Comparison of ENCODE assay signal across 22 cellular contexts in the genomic region with DNA sequence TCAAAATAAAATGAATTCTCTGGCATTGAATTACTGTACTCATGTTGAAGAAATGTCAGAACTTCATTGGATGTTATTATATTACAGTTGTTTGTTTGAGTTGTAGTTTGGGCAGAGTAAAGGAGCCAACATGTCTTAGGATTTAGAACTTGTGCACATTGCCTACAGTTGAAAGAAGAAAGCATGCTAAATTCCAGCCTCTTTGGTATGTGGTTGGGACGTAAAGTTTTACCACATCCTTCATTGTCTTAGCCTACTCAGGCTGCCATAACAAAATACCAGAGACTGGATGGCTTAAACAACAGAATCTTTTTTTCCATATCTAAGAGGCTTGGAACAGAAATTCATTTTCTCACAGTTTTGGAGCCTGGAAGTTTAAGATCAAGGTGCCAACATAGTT. TPM values are rescaled to one million over a fixed set of nuclear protein-coding genes. Genes with fewer than 3 reads are reported as not detected.
DNase-seq lines count a peak whose midpoint lies in the region; ATAC-seq, FAIRE-seq and TF ChIP-seq lines count a peak whose summit lies in the region.
"Had no signal": no experiment of that assay in that cellular context is flagged by ENCODE, and none has a peak within 500 bp of the region (broad histone marks: within the 10 kb centered on the region; RNA-seq: fewer than 3 reads in every experiment).

No MANE protein-coding gene starts in this region.

- peaks cover 5% of the 10 kb centered on the region for H3K4me1 ChIP-seq in astrocyte (ENCODE audit: insufficient read depth, low read length)

- H3K4me1 Mint-ChIP-seq in T-helper 1 cell treated with Interleukin-12 subunit alpha and Interleukin-12 subunit beta and Interleukin-4 antibody, amounts not matched to agents 30 μg/mL and 1 μg/mL, for 36 hours (ENCODE audit: low read depth), result peaks cover 35% of the 10 kb centered on the region
- H3K4me1 Mint-ChIP-seq in astrocyte (ENCODE audit: low read depth, unreplicated experiment) (peaks cover 18% of the 10 kb centered on the region), neural crest cell (peaks cover 19% of the 10 kb centered on the region)
- H3K4me1 Mint-ChIP-seq in natural killer cell treated with Interleukin-12 subunit alpha and Interleukin-12 subunit beta and Interleukin-15 and Interleukin-18, amount 100 ng/mL, for 72 hours (ENCODE audit: low read depth in 2 of 2), result peaks cover 32 to 45% of the 10 kb centered on the region in 2 donors

- H3K9me3 Mint-ChIP-seq in T-helper 1 cell treated with Interleukin-12 subunit alpha and Interleukin-12 subunit beta and Interleukin-4 antibody, amounts not matched to agents 30 μg/mL and 1 μg/mL, for 36 hours, result no peaks in the 10 kb centered on the region
- H3K9me3 Mint-ChIP-seq in astrocyte (ENCODE audit: unreplicated experiment) (no peaks in the 10 kb centered on the region), neural crest cell (no peaks in the 10 kb centered on the region)
- no peaks in the 10 kb centered on the region for H3K9me3 Mint-ChIP-seq in natural killer cell treated with Interleukin-12 subunit alpha and Interleukin-12 subunit beta and Interleukin-15 and Interleukin-18, amount 100 ng/mL, for 72 hours
- H3K9me3 Mint-ChIP-seq: nephron had no signal

- TF ChIP-seq CTCF in astrocyte (IDR thresholded peaks at IDR 0.05; ENCODE audit: insufficient read depth, low read depth, low read length) (no peak), neural crest cell (conservative IDR thresholded peaks at IDR 0.05) (no peak)

- no peak for FAIRE-seq in astrocyte (lab: Jason Lieb, UNC)

- H3K4me2 ChIP-seq in astrocyte (ENCODE audit: low read length), result no peak overlapping the region
- H3K4me2 ChIP-seq: smooth muscle cell had no signal

- H3K9ac ChIP-seq in astrocyte (ENCODE audit: low read length), result no peak overlapping the region
- H3K9ac ChIP-seq: BLaER1 treated with 17β-estradiol and CSF1 and Interleukin-3, amounts not matched to agents 10 nM and 100 nM had no signal

- no peaks in the 10 kb centered on the region for H3K9me3 ChIP-seq in astrocyte (ENCODE audit: insufficient read depth, low read depth, low read length)
- H3K9me3 ChIP-seq: adrenal gland, esophagus muscularis mucosa, MG63 had no signal

- peak overlapping the region; percentile 70 for H3K27ac Mint-ChIP-seq in T-helper 1 cell treated with Interleukin-12 subunit alpha and Interleukin-12 subunit beta and Interleukin-4 antibody, amounts not matched to agents 30 μg/mL and 1 μg/mL, for 36 hours
- H3K27ac Mint-ChIP-seq in astrocyte (ENCODE audit: unreplicated experiment) (no peak overlapping the region), neural crest cell (ENCODE audit: unreplicated experiment) (no peak overlapping the region)
- H3K27ac Mint-ChIP-seq in natural killer cell treated with Interleukin-12 subunit alpha and Interleukin-12 subunit beta and Interleukin-15 and Interleukin-18, amount 100 ng/mL, for 72 hours, result no peak overlapping the region
- H3K27ac Mint-ChIP-seq: activated T-cell treated with anti-CD3 and anti-CD28 coated beads, Interleukin-2, amount 50 U/mL, for 24 hours; nephron had no signal

- no peak overlapping the region for H3K27ac ChIP-seq in astrocyte (ENCODE audit: low read depth, low read length)
- H3K27ac ChIP-seq: 22Rv1; adrenal gland; BLaER1 treated with 17β-estradiol and CSF1 and Interleukin-3, amounts not matched to agents 10 nM and 100 nM; esophagus muscularis mucosa had no signal

- peaks cover 38% of the 10 kb centered on the region for H3K79me2 ChIP-seq in astrocyte (ENCODE audit: insufficient read depth, low read length)

- no peaks in the 10 kb centered on the region for H3K36me3 ChIP-seq in astrocyte (ENCODE audit: insufficient read depth, low read length)

- H3K4me3 ChIP-seq in Jurkat, Clone E6-1 (ENCODE audit: low read length), result no peak overlapping the region
- H3K4me3 ChIP-seq in astrocyte (ENCODE audit: insufficient read depth, low read depth, low read length), result no peak overlapping the region
- H3K4me3 ChIP-seq: adrenal gland; BLaER1 treated with 17β-estradiol and CSF1 and Interleukin-3, amounts not matched to agents 10 nM and 100 nM; esophagus muscularis mucosa; lung; MG63; smooth muscle cell had no signal

- ATAC-seq in natural killer cell treated with Interleukin-12 subunit alpha and Interleukin-12 subunit beta and Interleukin-15 and Interleukin-18, amount 100 ng/mL, for 72 hours, result no peak

- no peaks in the 10 kb centered on the region for H3K27me3 Mint-ChIP-seq in T-helper 1 cell treated with Interleukin-12 subunit alpha and Interleukin-12 subunit beta and Interleukin-4 antibody, amounts not matched to agents 30 μg/mL and 1 μg/mL, for 36 hours (ENCODE audit: low read depth)
- H3K27me3 Mint-ChIP-seq in astrocyte (ENCODE audit: low read depth, unreplicated experiment), result no peaks in the 10 kb centered on the region
- peaks cover 5% of the 10 kb centered on the region for H3K27me3 Mint-ChIP-seq in neural crest cell (ENCODE audit: low read depth)
- H3K27me3 Mint-ChIP-seq in natural killer cell treated with Interleukin-12 subunit alpha and Interleukin-12 subunit beta and Interleukin-15 and Interleukin-18, amount 100 ng/mL, for 72 hours, result no peaks in the 10 kb centered on the region
- H3K27me3 Mint-ChIP-seq: activated T-cell treated with anti-CD3 and anti-CD28 coated beads, Interleukin-2, amount 50 U/mL, for 24 hours had no signal

- DNase-seq in T-helper 1 cell (no peak), astrocyte (ENCODE audit: low read depth) (no peak), neural crest cell (ENCODE audit: low read depth, low spot score) (no peak), cerebellar nuclear complex (lab: John Stamatoyannopoulos, UW) (no peak), NCI-H2081 (lab: John Stamatoyannopoulos, UW) (no peak)
- peak; percentile 81 for DNase-seq in Jurkat, Clone E6-1 (ENCODE audit: low read depth, low spot score)
- DNase-seq in natural killer cell treated with Interleukin-12 subunit alpha and Interleukin-12 subunit beta and Interleukin-15 and Interleukin-18, amount 100 ng/mL, for 72 hours (ENCODE audit: low spot score), result no peak
- DNase-seq: activated T-cell treated with anti-CD3 and anti-CD28 coated beads, Interleukin-2, amount 50 U/mL, for 24 hours; adrenal gland; caudate nucleus; head of caudate nucleus; MG63; NCI-H187; NCI-H226; stimulated activated CD4-positive, alpha-beta T cell treated with anti-CD3 and anti-CD28 coated beads, Interleukin-4, amount 100 ng/mL, for 24 hours had no signal

- peak overlapping the region; percentile 40 for H3K4me3 Mint-ChIP-seq in T-helper 1 cell treated with Interleukin-12 subunit alpha and Interleukin-12 subunit beta and Interleukin-4 antibody, amounts not matched to agents 30 μg/mL and 1 μg/mL, for 36 hours
- H3K4me3 Mint-ChIP-seq in astrocyte (ENCODE audit: unreplicated experiment) (peak overlapping the region; percentile 45), neural crest cell (peak overlapping the region; percentile 48)
- H3K4me3 Mint-ChIP-seq in natural killer cell treated with Interleukin-12 subunit alpha and Interleukin-12 subunit beta and Interleukin-15 and Interleukin-18, amount 100 ng/mL, for 72 hours, result no peak overlapping the region
- H3K4me3 Mint-ChIP-seq: activated T-cell treated with anti-CD3 and anti-CD28 coated beads, Interleukin-2, amount 50 U/mL, for 24 hours; nephron had no signal

- H2AFZ ChIP-seq in astrocyte (ENCODE audit: low read depth, low read length), result no peak overlapping the region

- H3K36me3 Mint-ChIP-seq in T-helper 1 cell treated with Interleukin-12 subunit alpha and Interleukin-12 subunit beta and Interleukin-4 antibody, amounts not matched to agents 30 μg/mL and 1 μg/mL, for 36 hours (ENCODE audit: low read depth), result peaks cover 44% of the 10 kb centered on the region
- H3K36me3 Mint-ChIP-seq in astrocyte (ENCODE audit: low read depth, unreplicated experiment) (peaks cover 33% of the 10 kb centered on the region), neural crest cell (ENCODE audit: low read depth) (no peaks in the 10 kb centered on the region)
- H3K36me3 Mint-ChIP-seq in natural killer cell treated with Interleukin-12 subunit alpha and Interleukin-12 subunit beta and Interleukin-15 and Interleukin-18, amount 100 ng/mL, for 72 hours, result peaks cover 29% of the 10 kb centered on the region

- H4K20me1 ChIP-seq in astrocyte (ENCODE audit: insufficient read depth, low read length), result peaks cover 30% of the 10 kb centered on the region

- no peaks in the 10 kb centered on the region for H3K27me3 ChIP-seq in astrocyte (ENCODE audit: insufficient read depth, low read length)
- H3K27me3 ChIP-seq: adrenal gland; BLaER1 treated with 17β-estradiol and CSF1 and Interleukin-3, amounts not matched to agents 10 nM and 100 nM; esophagus muscularis mucosa; MG63 had no signal

RNA-seq across cellular contexts. Expression of gene HFE, which starts 42.4 kb away (rescaled TPM):
- not detected for polyA plus RNA-seq in Jurkat, Clone E6-1 (2012; ENCODE audit: insufficient read depth, insufficient read length)
- 5.7 and 7.7 TPM in 2 replicates for total RNA-seq in astrocyte
- total RNA-seq in neural crest cell, result 1.7 and 2.4 TPM in 2 replicates
- total RNA-seq in natural killer cell treated with Interleukin-12 subunit alpha and Interleukin-12 subunit beta and Interleukin-15 and Interleukin-18, amount 100 ng/mL, for 72 hours, result 1 to 10 TPM in 1 of 2 donors, under 1 TPM in 1; 0.62 to 1.5 TPM
